ENCODE assay signal across 1 cellular context in the genomic region with DNA sequence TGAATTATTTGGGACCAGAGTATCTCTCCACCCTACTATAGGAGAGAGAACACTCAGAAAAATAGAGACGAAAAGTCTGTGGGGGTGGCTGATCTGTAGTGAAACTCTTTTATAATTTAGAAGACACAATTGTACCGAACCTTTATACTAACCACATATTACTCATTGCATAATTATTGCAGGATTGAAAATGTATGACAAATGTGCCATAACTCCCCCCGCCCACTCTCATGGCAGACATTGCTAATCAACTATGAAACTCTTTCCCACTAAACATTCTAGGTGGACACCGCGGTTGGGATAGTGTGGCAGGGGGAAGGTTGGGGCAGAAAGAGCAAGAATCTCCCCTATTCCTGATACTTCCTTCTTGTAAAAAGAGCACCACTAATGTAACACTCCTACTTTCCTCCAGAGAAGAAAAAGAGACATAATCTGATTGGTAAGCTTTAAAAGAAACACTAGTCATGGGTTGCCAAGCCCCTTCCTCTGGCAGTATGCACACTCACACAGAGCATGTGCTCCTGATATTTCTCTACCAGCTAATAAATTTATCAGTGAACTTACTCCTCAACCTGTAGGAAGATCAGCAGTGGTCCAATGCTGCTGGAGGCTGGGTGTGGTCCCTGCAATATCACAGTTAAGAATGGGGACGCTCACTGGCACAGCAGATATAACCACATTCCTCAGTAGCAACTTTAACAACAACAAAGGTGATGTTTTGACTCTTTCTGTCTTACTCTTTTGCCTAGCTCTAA.
TF ChIP-seq lines count a peak whose summit lies in the region.

No MANE protein-coding gene starts in this region.

TF ChIP-seq in GM23338, 12 proteins besides CTCF, POLR2A, EP300 and RAD21 (continued from another document):
- TF ChIP-seq, protein P1, sequence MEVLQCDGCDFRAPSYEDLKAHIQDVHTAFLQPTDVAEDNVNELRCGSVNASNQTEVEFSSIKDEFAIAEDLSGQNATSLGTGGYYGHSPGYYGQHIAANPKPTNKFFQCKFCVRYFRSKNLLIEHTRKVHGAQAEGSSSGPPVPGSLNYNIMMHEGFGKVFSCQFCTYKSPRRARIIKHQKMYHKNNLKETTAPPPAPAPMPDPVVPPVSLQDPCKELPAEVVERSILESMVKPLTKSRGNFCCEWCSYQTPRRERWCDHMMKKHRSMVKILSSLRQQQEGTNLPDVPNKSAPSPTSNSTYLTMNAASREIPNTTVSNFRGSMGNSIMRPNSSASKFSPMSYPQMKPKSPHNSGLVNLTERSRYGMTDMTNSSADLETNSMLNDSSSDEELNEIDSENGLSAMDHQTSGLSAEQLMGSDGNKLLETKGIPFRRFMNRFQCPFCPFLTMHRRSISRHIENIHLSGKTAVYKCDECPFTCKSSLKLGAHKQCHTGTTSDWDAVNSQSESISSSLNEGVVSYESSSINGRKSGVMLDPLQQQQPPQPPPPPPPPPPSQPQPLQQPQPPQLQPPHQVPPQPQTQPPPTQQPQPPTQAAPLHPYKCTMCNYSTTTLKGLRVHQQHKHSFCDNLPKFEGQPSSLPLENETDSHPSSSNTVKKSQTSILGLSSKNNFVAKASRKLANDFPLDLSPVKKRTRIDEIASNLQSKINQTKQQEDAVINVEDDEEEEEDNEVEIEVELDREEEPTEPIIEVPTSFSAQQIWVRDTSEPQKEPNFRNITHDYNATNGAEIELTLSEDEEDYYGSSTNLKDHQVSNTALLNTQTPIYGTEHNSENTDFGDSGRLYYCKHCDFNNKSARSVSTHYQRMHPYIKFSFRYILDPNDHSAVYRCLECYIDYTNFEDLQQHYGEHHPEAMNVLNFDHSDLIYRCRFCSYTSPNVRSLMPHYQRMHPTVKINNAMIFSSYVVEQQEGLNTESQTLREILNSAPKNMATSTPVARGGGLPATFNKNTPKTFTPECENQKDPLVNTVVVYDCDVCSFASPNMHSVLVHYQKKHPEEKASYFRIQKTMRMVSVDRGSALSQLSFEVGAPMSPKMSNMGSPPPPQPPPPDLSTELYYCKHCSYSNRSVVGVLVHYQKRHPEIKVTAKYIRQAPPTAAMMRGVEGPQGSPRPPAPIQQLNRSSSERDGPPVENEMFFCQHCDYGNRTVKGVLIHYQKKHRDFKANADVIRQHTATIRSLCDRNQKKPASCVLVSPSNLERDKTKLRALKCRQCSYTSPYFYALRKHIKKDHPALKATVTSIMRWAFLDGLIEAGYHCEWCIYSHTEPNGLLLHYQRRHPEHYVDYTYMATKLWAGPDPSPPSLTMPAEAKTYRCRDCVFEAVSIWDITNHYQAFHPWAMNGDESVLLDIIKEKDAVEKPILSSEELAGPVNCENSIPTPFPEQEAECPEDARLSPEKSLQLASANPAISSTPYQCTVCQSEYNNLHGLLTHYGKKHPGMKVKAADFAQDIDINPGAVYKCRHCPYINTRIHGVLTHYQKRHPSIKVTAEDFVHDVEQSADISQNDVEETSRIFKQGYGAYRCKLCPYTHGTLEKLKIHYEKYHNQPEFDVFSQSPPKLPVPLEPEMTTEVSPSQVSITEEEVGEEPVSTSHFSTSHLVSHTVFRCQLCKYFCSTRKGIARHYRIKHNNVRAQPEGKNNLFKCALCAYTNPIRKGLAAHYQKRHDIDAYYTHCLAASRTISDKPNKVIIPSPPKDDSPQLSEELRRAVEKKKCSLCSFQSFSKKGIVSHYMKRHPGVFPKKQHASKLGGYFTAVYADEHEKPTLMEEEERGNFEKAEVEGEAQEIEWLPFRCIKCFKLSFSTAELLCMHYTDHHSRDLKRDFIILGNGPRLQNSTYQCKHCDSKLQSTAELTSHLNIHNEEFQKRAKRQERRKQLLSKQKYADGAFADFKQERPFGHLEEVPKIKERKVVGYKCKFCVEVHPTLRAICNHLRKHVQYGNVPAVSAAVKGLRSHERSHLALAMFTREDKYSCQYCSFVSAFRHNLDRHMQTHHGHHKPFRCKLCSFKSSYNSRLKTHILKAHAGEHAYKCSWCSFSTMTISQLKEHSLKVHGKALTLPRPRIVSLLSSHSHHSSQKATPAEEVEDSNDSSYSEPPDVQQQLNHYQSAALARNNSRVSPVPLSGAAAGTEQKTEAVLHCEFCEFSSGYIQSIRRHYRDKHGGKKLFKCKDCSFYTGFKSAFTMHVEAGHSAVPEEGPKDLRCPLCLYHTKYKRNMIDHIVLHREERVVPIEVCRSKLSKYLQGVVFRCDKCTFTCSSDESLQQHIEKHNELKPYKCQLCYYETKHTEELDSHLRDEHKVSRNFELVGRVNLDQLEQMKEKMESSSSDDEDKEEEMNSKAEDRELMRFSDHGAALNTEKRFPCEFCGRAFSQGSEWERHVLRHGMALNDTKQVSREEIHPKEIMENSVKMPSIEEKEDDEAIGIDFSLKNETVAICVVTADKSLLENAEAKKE (CRISPR knock-in tag; IDR thresholded peaks at IDR 0.05) = no peak
- TF ChIP-seq POLR2AphosphoS5 (IDR thresholded peaks at IDR 0.05; ENCODE audit: low read depth) (no peak), CREB1 (CRISPR knock-in tag; IDR thresholded peaks at IDR 0.05; ENCODE audit: low read depth) (no peak), ZNF114 (CRISPR knock-in tag; IDR thresholded peaks at IDR 0.05) (no peak), EZH2 (IDR thresholded peaks at IDR 0.05; ENCODE audit: low read depth, unreplicated experiment) (no peak)
